In genomic region chr3:123914829-123915228, GRCh38 we compare ENCODE assay signal across 24 cellular contexts. TPM values are rescaled to one million over a fixed set of nuclear protein-coding genes. Genes with fewer than 3 reads are reported as not detected.
A peak's percentile ranks its signal among the peaks of the same experiment; 100 is the strongest.
DNase-seq lines count a peak whose midpoint lies in the region; ATAC-seq and TF ChIP-seq lines count a peak whose summit lies in the region.
"Had no signal": no experiment of that assay in that cellular context is flagged by ENCODE, and none has a peak within 500 bp of the region (broad histone marks: within the 10 kb centered on the region; RNA-seq: fewer than 3 reads in every experiment).

No MANE protein-coding gene starts in this region.

- no peaks in the 10 kb centered on the region for H3K4me1 Mint-ChIP-seq in Caco-2 (ENCODE audit: low read depth, unreplicated experiment)
- H3K4me1 Mint-ChIP-seq: CD14-positive monocyte; naive thymus-derived CD4-positive, alpha-beta T cell had no signal

- no peak overlapping the region for H3K56ac ChIP-seq in IMR-90 (ENCODE audit: extremely low read depth, insufficient read depth, low read length)

- H3K9me3 ChIP-seq in Caco-2 (no peaks in the 10 kb centered on the region), IMR-90 (ENCODE audit: control insufficient read depth, insufficient read depth, low read length) (no peaks in the 10 kb centered on the region), ascending aorta (peaks cover 0 to 4% of the 10 kb centered on the region in 2 donors), neural cell (ENCODE audit: low read length) (no peaks in the 10 kb centered on the region), colonic mucosa (no peaks in the 10 kb centered on the region)
- H3K9me3 ChIP-seq: thyroid gland had no signal

- no peaks in the 10 kb centered on the region for H3K4me1 ChIP-seq in Caco-2
- no peaks in the 10 kb centered on the region for H3K4me1 ChIP-seq in IMR-90 (ENCODE audit: control insufficient read depth, insufficient read depth, low read length)
- peaks cover 8 to 21% of the 10 kb centered on the region in 2 donors for H3K4me1 ChIP-seq in ascending aorta
- no peaks in the 10 kb centered on the region for H3K4me1 ChIP-seq in colonic mucosa
- H3K4me1 ChIP-seq: thyroid gland had no signal

- intact Hi-C loops in Caco-2 (cut with micrococcal nuclease; ENCODE audit: unreplicated experiment) (no loop called here), IMR-90 (cut with micrococcal nuclease) (no loop called here), ascending aorta (cut with DNase I) (no loop called here), colonic mucosa (cut with DNase I) (no loop called here)

- H2AK9ac ChIP-seq in IMR-90 (replicated peaks; ENCODE audit: low read depth, low read length, poor library complexity), result no peak overlapping the region

- H4K91ac ChIP-seq in IMR-90 (ENCODE audit: insufficient read depth, low read depth, low read length), result no peak overlapping the region

- no peak overlapping the region for H3K23ac ChIP-seq in IMR-90 (ENCODE audit: low read depth, low read length)

- H3K4me2 ChIP-seq in IMR-90 (ENCODE audit: low read depth, low read length) (no peak overlapping the region), neural cell (ENCODE audit: low read length) (no peak overlapping the region)
- H3K4me2 ChIP-seq: SK-N-SH had no signal

- no peak for TF ChIP-seq POLR2A in IMR-90 (IDR thresholded peaks at IDR 0.05; ENCODE audit: low read depth, low read length)

- no peaks in the 10 kb centered on the region for H3K79me2 ChIP-seq in neural cell (replicated peaks; ENCODE audit: insufficient read depth, low read length)

- H2BK120ac ChIP-seq in IMR-90 (ENCODE audit: low read depth, low read length), result no peak overlapping the region

- H3K18ac ChIP-seq in IMR-90 (ENCODE audit: low read depth, low read length), result no peak overlapping the region

- H4K20me1 ChIP-seq in IMR-90 (ENCODE audit: insufficient read depth, low read length) (no peaks in the 10 kb centered on the region), neural cell (ENCODE audit: insufficient read depth) (no peaks in the 10 kb centered on the region)

- no peak overlapping the region for H2AK5ac ChIP-seq in IMR-90 (ENCODE audit: low read depth, low read length)

- H3K27ac ChIP-seq in IMR-90 (ENCODE audit: insufficient read depth, low read length), result no peak overlapping the region
- H3K27ac ChIP-seq in ascending aorta, result peak overlapping the region; percentile 2 to 18
- no peak overlapping the region for H3K27ac ChIP-seq in neural cell (ENCODE audit: low read length)
- no peak overlapping the region for H3K27ac ChIP-seq in colonic mucosa
- H3K27ac ChIP-seq: GM23248, thyroid gland had no signal

- BruUV-seq in Caco-2 (replicated peaks; lab: Mats Ljungman, UMichigan) (TSS peak; percentile 33), IMR-90 (replicated peaks; lab: Mats Ljungman, UMichigan) (TSS peak; percentile 92)

- no peak for TF ChIP-seq EP300 in neural cell (conservative IDR thresholded peaks at IDR 0.05; ENCODE audit: poor library complexity, severe bottlenecking)

- TF ChIP-seq CTCF in Caco-2 (IDR thresholded peaks at IDR 0.05; ENCODE audit: insufficient read depth in 1 of 2, low read depth in 1 of 2, low read length in 1 of 2, severe bottlenecking in 1 of 2, unreplicated experiment in 1 of 2) (no peak), IMR-90 (conservative IDR thresholded peaks at IDR 0.05; ENCODE audit: low read depth, low read length) (no peak), ascending aorta (IDR thresholded peaks at IDR 0.05) (peak in 1 of 3 experiments; percentile 3), neural cell (IDR thresholded peaks at IDR 0.05; ENCODE audit: poor library complexity, severe bottlenecking) (peak; percentile 55), colonic mucosa (IDR thresholded peaks at IDR 0.05) (no peak)

- in situ Hi-C loops in IMR-90 (cut with MboI; ENCODE audit: low sequenced_read_pairs), result no loop called here

- H4K5ac ChIP-seq in IMR-90 (ENCODE audit: low read depth, low read length), result no peak overlapping the region

- H3K9me1 ChIP-seq in IMR-90 (ENCODE audit: insufficient read depth, low read length), result peaks cover 13% of the 10 kb centered on the region; the same call in 1 of the 2 replicates

- POLR2A ChIA-PET in Caco-2 (lab: Charles Lee), result no interaction called here
- POLR2A ChIA-PET in IMR-90 (lab: Charles Lee; ENCODE audit: unreplicated experiment), result no interaction called here

- peaks cover 5 to 15% of the 10 kb centered on the region in 2 experiments for H3K79me1 ChIP-seq in IMR-90 (ENCODE audit: low read depth in 1 of 2, low read length in 2 of 2)

- no peak overlapping the region for H2BK15ac ChIP-seq in IMR-90 (ENCODE audit: low read depth, low read length)

- ATAC-seq in IMR-90 (ENCODE audit: low read depth), result no peak
- ATAC-seq: naive thymus-derived CD4-positive, alpha-beta T cell had no signal

- H2BK5ac ChIP-seq in IMR-90 (ENCODE audit: low read depth, low read length, poor library complexity, severe bottlenecking), result no peak overlapping the region

- no peak overlapping the region for H3K4ac ChIP-seq in IMR-90 (ENCODE audit: low read depth, low read length)

- WGBS in IMR-90 (ENCODE audit: extremely low coverage in 2 of 2, insufficient read length in 1 of 2), 2 experiments, result no CpG with 5 or more reads among the region's 5 CpGs

- H3K9me2 ChIP-seq in neural cell (ENCODE audit: insufficient read depth, low read length), result no peaks in the 10 kb centered on the region
- H3K9me2 ChIP-seq: SK-N-SH had no signal

- dilution Hi-C loops in IMR-90 (cut with HindIII; ENCODE audit: low sequenced_read_pairs, unreplicated experiment), result no loop called here

- H3K4me3 ChIP-seq in Caco-2 (ENCODE audit: low read depth, low read length), result no peak overlapping the region
- H3K4me3 ChIP-seq in IMR-90 (ENCODE audit: insufficient read depth, low read depth, low read length), result no peak overlapping the region
- no peak overlapping the region for H3K4me3 ChIP-seq in ascending aorta
- H3K4me3 ChIP-seq in neural cell (ENCODE audit: low read length), result no peak overlapping the region
- H3K4me3 ChIP-seq in colonic mucosa, result no peak overlapping the region
- H3K4me3 ChIP-seq: GM23248, thyroid gland had no signal

- H3K27me3 Mint-ChIP-seq in Caco-2 (ENCODE audit: insufficient read depth, unreplicated experiment), result no peaks in the 10 kb centered on the region
- H3K27me3 Mint-ChIP-seq: dendritic cell treated with granulocyte-macrophage colony-stimulating factor and Interleukin-4, amounts not matched to agents 40 ng/mL and 50 ng/mL, for 4 days; naive thymus-derived CD4-positive, alpha-beta T cell had no signal

- no peak overlapping the region for H2BK20ac ChIP-seq in IMR-90 (ENCODE audit: low read depth, low read length)

- H3K27me3 ChIP-seq in Caco-2 (replicated peaks; ENCODE audit: control insufficient read depth, insufficient read depth, low read length), result no peaks in the 10 kb centered on the region
- no peaks in the 10 kb centered on the region for H3K27me3 ChIP-seq in IMR-90 (ENCODE audit: control insufficient read depth, insufficient read depth, low read length)
- no peaks in the 10 kb centered on the region for H3K27me3 ChIP-seq in ascending aorta
- no peaks in the 10 kb centered on the region for H3K27me3 ChIP-seq in neural cell (ENCODE audit: insufficient read depth, low read depth, low read length)
- H3K27me3 ChIP-seq in colonic mucosa, result no peaks in the 10 kb centered on the region
- H3K27me3 ChIP-seq: thyroid gland had no signal

- no peaks in the 10 kb centered on the region for H3K9me3 Mint-ChIP-seq in Caco-2 (ENCODE audit: unreplicated experiment)

- H3K4me3 Mint-ChIP-seq in Caco-2 (ENCODE audit: unreplicated experiment), result no peak overlapping the region
- H3K4me3 Mint-ChIP-seq: CD14-positive monocyte; dendritic cell treated with granulocyte-macrophage colony-stimulating factor and Interleukin-4, amounts not matched to agents 40 ng/mL and 50 ng/mL, for 4 days; naive thymus-derived CD4-positive, alpha-beta T cell had no signal

- peaks cover 5% of the 10 kb centered on the region for H3K36me3 Mint-ChIP-seq in Caco-2 (ENCODE audit: insufficient read depth, unreplicated experiment)

- H3K27ac Mint-ChIP-seq in Caco-2 (ENCODE audit: unreplicated experiment), result no peak overlapping the region
- H3K27ac Mint-ChIP-seq: CD14-positive monocyte; dendritic cell treated with granulocyte-macrophage colony-stimulating factor and Interleukin-4, amounts not matched to agents 40 ng/mL and 50 ng/mL, for 4 days had no signal

- no peak overlapping the region for H3K9ac ChIP-seq in IMR-90 (ENCODE audit: low read depth, low read length)
- H3K9ac ChIP-seq in neural cell (ENCODE audit: low read length), result no peak overlapping the region
- no peak overlapping the region for H3K9ac ChIP-seq in colonic mucosa (ENCODE audit: low read depth in 2 of 2, low read length in 2 of 2)
- H3K9ac ChIP-seq: GM23248, SK-N-SH had no signal

- no peak for TF ChIP-seq RAD21 in IMR-90 (IDR thresholded peaks at IDR 0.05; ENCODE audit: low read length)
- TF ChIP-seq RAD21 in neural cell (conservative IDR thresholded peaks at IDR 0.05), result peak; percentile 59

- no peak overlapping the region for H4K8ac ChIP-seq in IMR-90 (ENCODE audit: low read depth in 2 of 2, low read length in 2 of 2)

- H3K36me3 ChIP-seq in Caco-2 (ENCODE audit: control insufficient read depth, insufficient read depth, low read length) (peaks cover 1% of the 10 kb centered on the region; the same call in 1 of the 2 replicates), IMR-90 (ENCODE audit: control insufficient read depth, insufficient read depth, low read length) (peaks cover 19% of the 10 kb centered on the region), ascending aorta (peaks cover 0 to 5% of the 10 kb centered on the region in 2 donors), neural cell (ENCODE audit: insufficient read depth, low read length) (peaks cover 8% of the 10 kb centered on the region), colonic mucosa (no peaks in the 10 kb centered on the region)
- H3K36me3 ChIP-seq: thyroid gland had no signal

- DNase-seq in Caco-2, result no peak
- DNase-seq in IMR-90, result no peak
- no peak for DNase-seq in ascending aorta (ENCODE audit: low spot score in 2 of 2)
- no peak for DNase-seq in NCI-H1436 treated with DMSO at 0.1 percent for 48 hours (lab: John Stamatoyannopoulos, UW)
- no peak for DNase-seq in HT-29 (ENCODE audit: low spot score)
- DNase-seq in colonic mucosa, result no peak
- DNase-seq: activated CD4-positive, alpha-beta T cell treated with anti-CD3 and anti-CD28 coated beads, Interleukin-2, amount 50 U/mL, for 48 hours; activated T-cell treated with anti-CD3 and anti-CD28 coated beads, Interleukin-2, amount 50 U/mL, for 48 hours; central memory CD4-positive, alpha-beta T cell; DMS79 treated with DMSO at 0.1 percent for 48 hours; glutamatergic neuron; GM23248; KG1; naive thymus-derived CD4-positive, alpha-beta T cell; NCI-H2081; NCI-H446; NCI-H748 treated with DMSO at 0.1 percent for 48 hours; occipital lobe; SK-N-SH; stimulated activated CD4-positive, alpha-beta T cell treated with anti-CD3 and anti-CD28 coated beads, Interleukin-4, amount 100 ng/mL, for 1 hour; thyroid gland had no signal

- CTCF ChIA-PET in Caco-2 (lab: Charles Lee), result no interaction called here
- CTCF ChIA-PET in IMR-90 (lab: Yijun Ruan, JAX), result no interaction called here

- no peak overlapping the region for H3K14ac ChIP-seq in IMR-90 (replicated peaks; ENCODE audit: low read depth, low read length)

- no peaks in the 10 kb centered on the region for H3F3A ChIP-seq in neural cell (ENCODE audit: insufficient read depth, low read length, poor library complexity, severe bottlenecking)

- H2AFZ ChIP-seq in IMR-90 (replicated peaks; ENCODE audit: low read length, poor library complexity), result no peak overlapping the region
- H2AFZ ChIP-seq in neural cell (ENCODE audit: low read depth, low read length), result no peak overlapping the region
- H2AFZ ChIP-seq: GM23248 had no signal

RNA-seq across cellular contexts. Expression of gene MYLK, which starts 30.7 kb away (rescaled TPM):
- total RNA-seq in Caco-2 (2022), result 18.8 and 23.0 TPM in 2 replicates
- total RNA-seq in IMR-90 (2012; rRNA removed), result 484 and 521 TPM in 2 replicates
- 299 and 304 TPM in 2 replicates for polyA plus RNA-seq in IMR-90 (2012; rRNA removed)
- polyA plus RNA-seq in IMR-90 (2012; cell fraction: cytosol; rRNA removed), result 167 and 319 TPM in 2 replicates
- polyA plus RNA-seq in IMR-90 (2012; cell fraction: nucleus; rRNA removed; ENCODE audit: low replicate concordance), result 217 and 221 TPM in 2 replicates
- total RNA-seq in ascending aorta, result 196 TPM
- 0.06 and 0.43 TPM in 2 replicates for polyA plus RNA-seq in neural cell
- 0.46 and 0.73 TPM in 2 replicates for polyA minus RNA-seq in neural cell
- total RNA-seq in HT-29 (2014; rRNA removed; shearing (Covaris generic)), result 15.0 and 20.5 TPM in 2 replicates
- 100 to 1,000 TPM in 1 of 2 donors, 10 to 100 TPM in 1; 58.8 to 267 TPM for total RNA-seq in colonic mucosa

RNA-seq across cellular contexts. Expression of gene CCDC14, which starts 46.2 kb away (rescaled TPM):
- 41.7 and 43.5 TPM in 2 replicates for total RNA-seq in Caco-2 (2022)
- total RNA-seq in IMR-90 (2012; rRNA removed), result 70.0 and 82.1 TPM in 2 replicates
- 86.9 and 109 TPM in 2 replicates for polyA plus RNA-seq in IMR-90 (2012; rRNA removed)
- polyA plus RNA-seq in IMR-90 (2012; cell fraction: cytosol; rRNA removed), result 11.3 and 12.7 TPM in 2 replicates
- polyA plus RNA-seq in IMR-90 (2012; cell fraction: nucleus; rRNA removed; ENCODE audit: low replicate concordance), result 200 and 1,120 TPM in 2 replicates
- 6.5 TPM for total RNA-seq in ascending aorta
- 252 and 266 TPM in 2 replicates for polyA plus RNA-seq in neural cell
- polyA minus RNA-seq in neural cell, result 122 and 150 TPM in 2 replicates
- 30.5 and 33.0 TPM in 2 replicates for total RNA-seq in HT-29 (2014; rRNA removed; shearing (Covaris generic))
- total RNA-seq in colonic mucosa, result 10 to 100 TPM; 69.5 to 70.1 TPM

Comparison
In these comparisons a context has a peak if more than half of its experiments do, and no peak if none do; other contexts are left out.
1. H3K27ac ChIP-seq: peak in ascending aorta (2 of 2); none in IMR-90 (single experiment), neural cell (single experiment) and colonic mucosa (single experiment).